Comparison of ENCODE assay signal across 16 cellular contexts in genomic region chr2:191691898-191692297, GRCh38. TPM values are rescaled to one million over a fixed set of nuclear protein-coding genes. Genes with fewer than 3 reads are reported as not detected.
DNase-seq lines count a peak whose midpoint lies in the region; ATAC-seq and TF ChIP-seq lines count a peak whose summit lies in the region.
"Had no signal": no experiment of that assay in that cellular context is flagged by ENCODE, and none has a peak within 500 bp of the region (broad histone marks: within the 10 kb centered on the region; RNA-seq: fewer than 3 reads in every experiment).

No MANE protein-coding gene starts in this region.

- no peak for DNase-seq in activated naive CD8-positive, alpha-beta T cell treated with anti-CD3 and anti-CD28 coated beads, Interleukin-2, amount 50 U/mL, for 24 hours
- no peak for DNase-seq in activated naive CD8-positive, alpha-beta T cell treated with anti-CD3 and anti-CD28 coated beads for 36 hours
- DNase-seq in adipocyte (ENCODE audit: low read depth) (no peak), kidney tubule cell (ENCODE audit: low spot score) (peak; percentile 24), NCI-H1436 (lab: John Stamatoyannopoulos, UW) (no peak), NCI-H446 (lab: John Stamatoyannopoulos, UW) (no peak), Karpas-422 (no peak), MM.1S (no peak)
- DNase-seq: DMS153, NCI-H146, NCI-H2081, NCI-H524 had no signal

- H3K27ac ChIP-seq in Karpas-422 (ENCODE audit: low read length) (no peak overlapping the region), MM.1S (ENCODE audit: low read length) (no peak overlapping the region)
- H3K27ac ChIP-seq: C4-2B, HL-60 had no signal

- H3F3A ChIP-seq in MM.1S (ENCODE audit: insufficient read depth, low read length) = peaks cover 53% of the 10 kb centered on the region

- H3K9me3 ChIP-seq in adipocyte (ENCODE audit: control insufficient read depth, low read length) = no peaks in the 10 kb centered on the region
- H3K9me3 ChIP-seq in Karpas-422 (ENCODE audit: low read length) = no peaks in the 10 kb centered on the region
- H3K9me3 ChIP-seq in MM.1S (replicated peaks; ENCODE audit: insufficient read depth, low read length) = no peaks in the 10 kb centered on the region

- H3K9ac ChIP-seq in adipocyte (ENCODE audit: low read length) (peak overlapping the region; percentile 75), Karpas-422 (ENCODE audit: low read length) (no peak overlapping the region), MM.1S (ENCODE audit: low read length) (no peak overlapping the region)

- H3K4me3 Mint-ChIP-seq in activated naive CD8-positive, alpha-beta T cell treated with anti-CD3 and anti-CD28 coated beads, Interleukin-2, amount 50 U/mL, for 24 hours = no peak overlapping the region
- no peak overlapping the region for H3K4me3 Mint-ChIP-seq in activated naive CD8-positive, alpha-beta T cell treated with anti-CD3 and anti-CD28 coated beads for 36 hours

- H3K4me1 Mint-ChIP-seq in activated naive CD8-positive, alpha-beta T cell treated with anti-CD3 and anti-CD28 coated beads, Interleukin-2, amount 50 U/mL, for 24 hours = peaks cover 58% of the 10 kb centered on the region
- H3K4me1 Mint-ChIP-seq in activated naive CD8-positive, alpha-beta T cell treated with anti-CD3 and anti-CD28 coated beads for 36 hours = peaks cover 42% of the 10 kb centered on the region

- H3K4me1 ChIP-seq in adipocyte (ENCODE audit: control insufficient read depth, insufficient read depth, low read length) = peaks cover 87% of the 10 kb centered on the region
- H3K4me1 ChIP-seq in Karpas-422 (ENCODE audit: low read length) = no peaks in the 10 kb centered on the region
- H3K4me1 ChIP-seq in MM.1S (ENCODE audit: low read length) = no peaks in the 10 kb centered on the region

- no peak for TF ChIP-seq CTCF in MM.1S (IDR thresholded peaks at IDR 0.05; ENCODE audit: low read length)

- H2AFZ ChIP-seq in Karpas-422 (ENCODE audit: low read length) = no peak overlapping the region
- no peak overlapping the region for H2AFZ ChIP-seq in MM.1S (ENCODE audit: low read length)

- H3K27me3 ChIP-seq in adipocyte (replicated peaks; ENCODE audit: control insufficient read depth, insufficient read depth, low read length) (no peaks in the 10 kb centered on the region), Karpas-422 (ENCODE audit: low read length) (no peaks in the 10 kb centered on the region), MM.1S (replicated peaks; ENCODE audit: insufficient read depth, low read length) (no peaks in the 10 kb centered on the region)

- H3K4me3 ChIP-seq in adipocyte (ENCODE audit: low read length) = no peak overlapping the region
- no peak overlapping the region for H3K4me3 ChIP-seq in Karpas-422 (ENCODE audit: low read length)
- H3K4me3 ChIP-seq in MM.1S (ENCODE audit: low read length) = no peak overlapping the region

- no peak overlapping the region for H3K4me2 ChIP-seq in Karpas-422 (ENCODE audit: low read depth, low read length, poor library complexity, severe bottlenecking)
- H3K4me2 ChIP-seq in MM.1S (ENCODE audit: low read depth, low read length) = no peak overlapping the region

- ATAC-seq in activated naive CD8-positive, alpha-beta T cell treated with anti-CD3 and anti-CD28 coated beads, Interleukin-2, amount 50 U/mL, for 24 hours = peak; percentile 30
- ATAC-seq: Panc1, Right ventricle myocardium inferior had no signal

- H3K36me3 ChIP-seq in adipocyte (ENCODE audit: control insufficient read depth, insufficient read depth, low read length, severe bottlenecking) = peaks cover 21% of the 10 kb centered on the region
- H3K36me3 ChIP-seq in Karpas-422 (ENCODE audit: insufficient read depth, low read length) = peaks cover 15% of the 10 kb centered on the region
- peaks cover 13% of the 10 kb centered on the region for H3K36me3 ChIP-seq in MM.1S (replicated peaks; ENCODE audit: insufficient read depth, low read length)

- H3K36me3 Mint-ChIP-seq in activated naive CD8-positive, alpha-beta T cell treated with anti-CD3 and anti-CD28 coated beads, Interleukin-2, amount 50 U/mL, for 24 hours (ENCODE audit: low read depth) = peaks cover 36% of the 10 kb centered on the region
- H3K36me3 Mint-ChIP-seq in activated naive CD8-positive, alpha-beta T cell treated with anti-CD3 and anti-CD28 coated beads for 36 hours = peaks cover 17% of the 10 kb centered on the region

- no peaks in the 10 kb centered on the region for H3K9me3 Mint-ChIP-seq in activated naive CD8-positive, alpha-beta T cell treated with anti-CD3 and anti-CD28 coated beads, Interleukin-2, amount 50 U/mL, for 24 hours
- no peaks in the 10 kb centered on the region for H3K9me3 Mint-ChIP-seq in activated naive CD8-positive, alpha-beta T cell treated with anti-CD3 and anti-CD28 coated beads for 36 hours

- H3K79me2 ChIP-seq in Karpas-422 (ENCODE audit: low read length) (no peaks in the 10 kb centered on the region), MM.1S (ENCODE audit: low read length) (no peaks in the 10 kb centered on the region)

- H3K9me2 ChIP-seq in Karpas-422 (replicated peaks; ENCODE audit: insufficient read depth, low read length) (no peaks in the 10 kb centered on the region), MM.1S (replicated peaks; ENCODE audit: insufficient read depth, low read length) (no peaks in the 10 kb centered on the region)

- H4K20me1 ChIP-seq in Karpas-422 (ENCODE audit: insufficient read depth, low read depth, low read length) (no peaks in the 10 kb centered on the region), MM.1S (ENCODE audit: insufficient read depth, low read length) (no peaks in the 10 kb centered on the region)

- no peaks in the 10 kb centered on the region for H3K27me3 Mint-ChIP-seq in activated naive CD8-positive, alpha-beta T cell treated with anti-CD3 and anti-CD28 coated beads, Interleukin-2, amount 50 U/mL, for 24 hours
- H3K27me3 Mint-ChIP-seq in activated naive CD8-positive, alpha-beta T cell treated with anti-CD3 and anti-CD28 coated beads for 36 hours = no peaks in the 10 kb centered on the region

- H3K27ac Mint-ChIP-seq in activated naive CD8-positive, alpha-beta T cell treated with anti-CD3 and anti-CD28 coated beads, Interleukin-2, amount 50 U/mL, for 24 hours = no peak overlapping the region
- H3K27ac Mint-ChIP-seq in activated naive CD8-positive, alpha-beta T cell treated with anti-CD3 and anti-CD28 coated beads for 36 hours = no peak overlapping the region

RNA-seq across cellular contexts. Expression of gene NABP1, which starts 14.0 kb away (rescaled TPM):
- 10 to 100 TPM; 41.1 to 42.1 TPM for total RNA-seq in activated naive CD8-positive, alpha-beta T cell treated with anti-CD3 and anti-CD28 coated beads for 36 hours
- 47.0 and 52.4 TPM in 2 replicates for total RNA-seq in Karpas-422 (2014; rRNA removed; shearing (Covaris generic); ENCODE audit: low replicate concordance)
